In the genomic region with DNA sequence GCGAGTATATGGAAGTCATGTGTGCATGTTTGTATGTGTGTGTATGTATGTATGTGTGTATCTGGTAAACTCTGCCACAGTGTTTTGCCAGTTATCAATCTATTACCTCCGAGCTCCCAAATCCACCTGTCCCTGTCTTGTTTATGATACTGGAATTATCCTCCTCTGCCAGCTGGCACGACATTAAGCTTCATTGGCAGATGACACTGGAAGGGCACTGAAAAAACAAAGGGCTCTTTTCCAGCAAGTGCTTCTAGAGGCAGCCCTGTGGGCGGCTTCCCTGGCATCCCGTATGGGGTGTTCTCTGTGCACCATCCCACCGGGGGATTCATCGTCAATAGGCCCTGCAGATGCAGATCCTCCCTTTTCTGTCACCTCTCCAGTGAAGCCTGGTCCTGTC, we compare ENCODE assay signal across 14 cellular contexts.
"Had no signal": no experiment of that assay in that cellular context is flagged by ENCODE, and none has a peak within 500 bp of the region (broad histone marks: within the 10 kb centered on the region; RNA-seq: fewer than 3 reads in every experiment).

No MANE protein-coding gene starts in this region.

- H3K27ac ChIP-seq: coronary artery, left lung had no signal

- ATAC-seq: activated CD8-positive, alpha-beta T cell treated with anti-CD3 and anti-CD28 coated beads, Interleukin-2, amount 10 ng/mL, durations not matched to agents 7 days and 5 days; activated naive CD8-positive, alpha-beta T cell treated with anti-CD3 and anti-CD28 coated beads, Interleukin-2, amount 50 U/mL, for 24 hours; left lung; WTC11 had no signal

- H3K4me3 ChIP-seq: coronary artery, left lung had no signal

- DNase-seq: activated CD4-positive, alpha-beta T cell treated with anti-CD3 and anti-CD28 coated beads, Interleukin-2, amount 10 ng/mL, durations not matched to agents 24 days and 14 days; activated CD8-positive, alpha-beta T cell treated with anti-CD3 and anti-CD28 coated beads, Interleukin-2, amount 10 ng/mL, durations not matched to agents 7 days and 5 days; activated effector memory CD4-positive, alpha-beta T cell treated with Interleukin-2 at 50 U/mL for 16 hours; activated naive CD4-positive, alpha-beta T cell treated with anti-CD3 and anti-CD28 coated beads, Interleukin-2, amount 10 ng/mL, durations not matched to agents 7 days and 5 days; activated naive CD8-positive, alpha-beta T cell treated with anti-CD3 and anti-CD28 coated beads, Interleukin-2, amount 50 U/mL, for 24 hours; activated T-cell treated with anti-CD3 and anti-CD28 coated beads, Interleukin-2, amount 50 U/mL, for 24 hours; central memory CD4-positive, alpha-beta T cell; erythroblast; kidney; left lung; stimulated activated CD8-positive, alpha-beta memory T cell treated with anti-CD3 and anti-CD28 coated beads, Interleukin-4, amount 100 ng/mL, for 48 hours; stimulated activated naive CD4-positive, alpha-beta T cell had no signal

- H3K36me3 ChIP-seq: left lung had no signal

- H3K4me1 ChIP-seq: left lung had no signal

- H3K9me3 ChIP-seq: left lung had no signal
